In the genomic region with DNA sequence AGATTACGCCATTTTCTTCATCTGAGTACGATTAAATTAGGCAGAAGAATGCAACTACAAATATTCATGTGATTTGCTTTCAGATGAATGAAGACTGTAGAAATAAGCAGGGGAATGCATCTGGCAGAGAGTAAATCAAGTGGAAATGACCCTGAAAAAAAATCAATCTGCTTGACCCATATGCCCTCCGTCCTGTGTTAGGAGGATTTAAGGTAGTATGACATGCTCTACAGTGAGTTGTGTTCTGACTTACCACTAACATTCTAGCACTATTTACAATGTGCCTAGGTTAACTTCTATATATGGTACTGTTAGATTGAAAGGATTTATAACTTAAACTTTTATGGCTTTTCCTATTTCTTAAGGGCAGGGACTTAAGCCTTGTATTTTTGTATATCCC, we compare ENCODE assay signal across 3 cellular contexts.
TF ChIP-seq lines count a peak whose summit lies in the region.

No MANE protein-coding gene starts in this region.

TF ChIP-seq in A549, 52 proteins besides CTCF, POLR2A, EP300 and RAD21:
- no peak for TF ChIP-seq MAFK (IDR thresholded peaks at IDR 0.05; ENCODE audit: partially characterized antibody)
- no peak for TF ChIP-seq FOSL2 (IDR thresholded peaks at IDR 0.05)
- no peak for TF ChIP-seq FOSL2 (CRISPR knock-in tag; IDR thresholded peaks at IDR 0.05)
- TF ChIP-seq MAX (IDR thresholded peaks at IDR 0.05) = no peak

TF ChIP-seq in K562, 482 proteins besides CTCF, POLR2A, EP300 and RAD21:
- no peak for TF ChIP-seq ZNF23 (CRISPR knock-in tag; IDR thresholded peaks at IDR 0.05)
- TF ChIP-seq HDAC1 (IDR thresholded peaks at IDR 0.05) = no peak
- TF ChIP-seq NR0B1 (IDR thresholded peaks at IDR 0.05; ENCODE audit: partially characterized antibody) = no peak
- TF ChIP-seq PHTF2 (CRISPR knock-in tag; IDR thresholded peaks at IDR 0.05) = no peak
- TF ChIP-seq ZKSCAN1 (IDR thresholded peaks at IDR 0.05; ENCODE audit: low read depth, low read length) = no peak
- TF ChIP-seq, protein P1, sequence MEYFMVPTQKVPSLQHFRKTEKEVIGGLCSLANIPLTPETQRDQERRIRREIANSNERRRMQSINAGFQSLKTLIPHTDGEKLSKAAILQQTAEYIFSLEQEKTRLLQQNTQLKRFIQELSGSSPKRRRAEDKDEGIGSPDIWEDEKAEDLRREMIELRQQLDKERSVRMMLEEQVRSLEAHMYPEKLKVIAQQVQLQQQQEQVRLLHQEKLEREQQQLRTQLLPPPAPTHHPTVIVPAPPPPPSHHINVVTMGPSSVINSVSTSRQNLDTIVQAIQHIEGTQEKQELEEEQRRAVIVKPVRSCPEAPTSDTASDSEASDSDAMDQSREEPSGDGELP (CRISPR knock-in tag; IDR thresholded peaks at IDR 0.05; ENCODE audit: borderline replicate concordance) = no peak
- TF ChIP-seq, protein P2, sequence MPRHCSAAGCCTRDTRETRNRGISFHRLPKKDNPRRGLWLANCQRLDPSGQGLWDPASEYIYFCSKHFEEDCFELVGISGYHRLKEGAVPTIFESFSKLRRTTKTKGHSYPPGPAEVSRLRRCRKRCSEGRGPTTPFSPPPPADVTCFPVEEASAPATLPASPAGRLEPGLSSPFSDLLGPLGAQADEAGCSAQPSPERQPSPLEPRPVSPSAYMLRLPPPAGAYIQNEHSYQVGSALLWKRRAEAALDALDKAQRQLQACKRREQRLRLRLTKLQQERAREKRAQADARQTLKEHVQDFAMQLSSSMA (CRISPR knock-in tag; IDR thresholded peaks at IDR 0.05) = no peak
- TF ChIP-seq ZNF431 (CRISPR knock-in tag; IDR thresholded peaks at IDR 0.05) = no peak
- TF ChIP-seq CHD4 (IDR thresholded peaks at IDR 0.05; ENCODE audit: insufficient read depth, insufficient replicate concordance, low read depth, low read length, poor library complexity, severe bottlenecking) = no peak
- TF ChIP-seq ZNF778 (CRISPR knock-in tag; IDR thresholded peaks at IDR 0.05) = no peak
- TF ChIP-seq CCAR2 (IDR thresholded peaks at IDR 0.05; ENCODE audit: low read depth, low read length) = no peak
- TF ChIP-seq CGGBP1 (CRISPR knock-in tag; IDR thresholded peaks at IDR 0.05) = no peak

TF ChIP-seq in SK-N-SH, 30 proteins besides CTCF, POLR2A, EP300 and RAD21:
- TF ChIP-seq EZH2phosphoT487 (IDR thresholded peaks at IDR 0.05; ENCODE audit: borderline replicate concordance, low read depth) (no peak), POLR2AphosphoS5 (IDR thresholded peaks at IDR 0.05; ENCODE audit: low read depth, low read length) (no peak), YY1 (IDR thresholded peaks at IDR 0.05; ENCODE audit: low read depth) (no peak), FOXM1 (IDR thresholded peaks at IDR 0.05; ENCODE audit: low read depth) (no peak), IRF3 (IDR thresholded peaks at IDR 0.05; ENCODE audit: low read depth, low read length) (no peak), NFIC (IDR thresholded peaks at IDR 0.05; ENCODE audit: borderline replicate concordance) (no peak)
- TF ChIP-seq, protein P3, sequence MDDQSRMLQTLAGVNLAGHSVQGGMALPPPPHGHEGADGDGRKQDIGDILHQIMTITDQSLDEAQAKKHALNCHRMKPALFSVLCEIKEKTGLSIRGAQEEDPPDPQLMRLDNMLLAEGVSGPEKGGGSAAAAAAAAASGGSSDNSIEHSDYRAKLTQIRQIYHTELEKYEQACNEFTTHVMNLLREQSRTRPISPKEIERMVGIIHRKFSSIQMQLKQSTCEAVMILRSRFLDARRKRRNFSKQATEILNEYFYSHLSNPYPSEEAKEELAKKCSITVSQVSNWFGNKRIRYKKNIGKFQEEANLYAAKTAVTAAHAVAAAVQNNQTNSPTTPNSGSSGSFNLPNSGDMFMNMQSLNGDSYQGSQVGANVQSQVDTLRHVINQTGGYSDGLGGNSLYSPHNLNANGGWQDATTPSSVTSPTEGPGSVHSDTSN (IDR thresholded peaks at IDR 0.05) = no peak
